ENCODE assay signal across 1 cellular context in genomic region chr7:26112341-26112740, GRCh38.
TF ChIP-seq lines count a peak whose summit lies in the region.

No MANE protein-coding gene starts in this region.

TF ChIP-seq in GM12878, 131 proteins besides CTCF, POLR2A, EP300 and RAD21:
- TF ChIP-seq GABPA (IDR thresholded peaks at IDR 0.05; ENCODE audit: low read depth), result no peak
- peak; percentile 27 for TF ChIP-seq ZBTB40 (IDR thresholded peaks at IDR 0.05; ENCODE audit: borderline replicate concordance)
- no peak for TF ChIP-seq TCF12 (IDR thresholded peaks at IDR 0.05; ENCODE audit: low read depth, low read length)
- TF ChIP-seq NFXL1 (IDR thresholded peaks at IDR 0.05; ENCODE audit: borderline replicate concordance), result no peak
- TF ChIP-seq SIX5 (IDR thresholded peaks at IDR 0.05; ENCODE audit: low read depth, low read length, severe bottlenecking), result no peak
- TF ChIP-seq TCF7 (IDR thresholded peaks at IDR 0.05; ENCODE audit: borderline replicate concordance), result peak; percentile 23; the same call in 1 of the 2 replicates
